ENCODE assay signal across 6 cellular contexts in genomic region chr12:57765698-57766463, GRCh38. TPM values are rescaled to one million over a fixed set of nuclear protein-coding genes. Genes with fewer than 3 reads are reported as not detected.
A peak's percentile ranks its signal among the peaks of the same experiment; 100 is the strongest.
DNase-seq lines count a peak whose midpoint lies in the region; TF ChIP-seq lines count a peak whose summit lies in the region.

No MANE protein-coding gene starts in this region.

- TF ChIP-seq CTCF in colonic mucosa (IDR thresholded peaks at IDR 0.05) (no peak), GM10266 (IDR thresholded peaks at IDR 0.05; ENCODE audit: control insufficient read depth, insufficient read depth, low read depth, missing control alignments) (no peak)

- DNase-seq in colonic mucosa (no peak), retina (peak; percentile 37), NCI-H1436 treated with DMSO at 0.1 percent for 48 hours (lab: John Stamatoyannopoulos, UW) (no peak), GM10266 (ENCODE audit: extremely low spot score) (no peak)
- no peak for DNase-seq in stimulated activated CD4-positive, alpha-beta T cell treated with anti-CD3 and anti-CD28 coated beads, Interleukin-4, amount 100 ng/mL, for 1 hour

- intact Hi-C loops in colonic mucosa (cut with DNase I): no loop called here

- H3K9me3 ChIP-seq in HUES64 (ENCODE audit: insufficient read depth, low read depth, low read length): no peaks in the 10 kb centered on the region
- no peaks in the 10 kb centered on the region for H3K9me3 ChIP-seq in colonic mucosa

- H3K27me3 ChIP-seq in HUES64 (ENCODE audit: insufficient read depth, low read length) (peaks cover 59% of the 10 kb centered on the region), colonic mucosa (peaks cover 25% of the 10 kb centered on the region)

- peak overlapping the region; percentile 56 for H3K4me3 ChIP-seq in HUES64 (ENCODE audit: low read length)
- H3K4me3 ChIP-seq in colonic mucosa: peak overlapping the region; percentile 47

- 4% methylated on average over 40 of the region's 40 CpGs for WGBS in HUES64

- H3K9ac ChIP-seq in HUES64 (ENCODE audit: low read depth, low read length) (no peak overlapping the region; the same call in 1 of the 2 replicates), colonic mucosa (ENCODE audit: low read depth in 2 of 2, low read length in 2 of 2) (peak overlapping the region in 1 of 2 donors; percentile 57)

- H3K27ac ChIP-seq in HUES64 (ENCODE audit: low read depth, low read length) (no peak overlapping the region), colonic mucosa (no peak overlapping the region)

- peaks cover 10% of the 10 kb centered on the region for H3K4me1 ChIP-seq in HUES64 (ENCODE audit: insufficient read depth, low read length)
- H3K4me1 ChIP-seq in colonic mucosa: peaks cover 8% of the 10 kb centered on the region

- peaks cover 31% of the 10 kb centered on the region for H3K36me3 ChIP-seq in HUES64 (ENCODE audit: insufficient read depth, low read length)
- no peaks in the 10 kb centered on the region for H3K36me3 ChIP-seq in colonic mucosa

RNA-seq across cellular contexts. Expression of gene CYP27B1, which starts 1.0 kb away (rescaled TPM):
- 0.95 TPM for polyA plus RNA-seq in HUES64 (2013, experiment 1 of 2)
- 1.2 TPM for polyA plus RNA-seq in HUES64 (2013, experiment 2 of 2)
- 1 to 10 TPM in 1 of 2 donors, under 1 TPM in 1; 0.80 to 1.6 TPM for total RNA-seq in colonic mucosa

RNA-seq across cellular contexts. Expression of gene METTL1, which starts 6.0 kb away (rescaled TPM):
- 42.8 TPM for polyA plus RNA-seq in HUES64 (2013, experiment 1 of 2)
- polyA plus RNA-seq in HUES64 (2013, experiment 2 of 2): 36.9 TPM
- 10 to 100 TPM in 1 of 2 donors, 1 to 10 TPM in 1; 7.1 to 18.9 TPM for total RNA-seq in colonic mucosa

RNA-seq across cellular contexts. Expression of gene EEF1AKMT3, which starts 6.5 kb away (rescaled TPM):
- 1.4 TPM for polyA plus RNA-seq in HUES64 (2013, experiment 1 of 2)
- polyA plus RNA-seq in HUES64 (2013, experiment 2 of 2): 3.7 TPM
- 1 to 10 TPM; 3.4 to 4.8 TPM for total RNA-seq in colonic mucosa

RNA-seq across cellular contexts. Expression of gene MARCHF9, which starts 11.0 kb away (rescaled TPM):
- polyA plus RNA-seq in HUES64 (2013, experiment 1 of 2): 3.7 TPM
- polyA plus RNA-seq in HUES64 (2013, experiment 2 of 2): 4.6 TPM
- total RNA-seq in colonic mucosa: 10 to 100 TPM; 10.6 to 14.3 TPM

RNA-seq across cellular contexts. Expression of gene CDK4, which starts 13.8 kb away (rescaled TPM):
- 171 TPM for polyA plus RNA-seq in HUES64 (2013, experiment 1 of 2)
- 146 TPM for polyA plus RNA-seq in HUES64 (2013, experiment 2 of 2)
- 100 to 1,000 TPM in 1 of 2 donors, 10 to 100 TPM in 1; 45.7 to 121 TPM for total RNA-seq in colonic mucosa
